In genomic region chr15:70523634-70524033, GRCh38 we compare ENCODE assay signal across 10 cellular contexts.
"Had no signal": no experiment of that assay in that cellular context is flagged by ENCODE, and none has a peak within 500 bp of the region (broad histone marks: within the 10 kb centered on the region; RNA-seq: fewer than 3 reads in every experiment).

No MANE protein-coding gene starts in this region.

- H3K27ac Mint-ChIP-seq: activated naive CD4-positive, alpha-beta T cell treated with anti-CD3 and anti-CD28 coated beads for 36 hours had no signal

- DNase-seq: activated CD4-positive, CD25-positive, alpha-beta regulatory T cell; activated naive CD4-positive, alpha-beta T cell treated with anti-CD3 and anti-CD28 coated beads for 36 hours; effector CD4-positive, alpha-beta T cell; kidney; left ventricle myocardium superior; mesendoderm; T-helper 2 cell; trophoblast cell had no signal

- H3K36me3 ChIP-seq: neural progenitor cell, pancreas had no signal

- H3K27ac ChIP-seq: neural progenitor cell, pancreas had no signal

- ATAC-seq: left ventricle myocardium superior, pancreas had no signal

- H3K9me3 Mint-ChIP-seq: activated naive CD4-positive, alpha-beta T cell treated with anti-CD3 and anti-CD28 coated beads for 36 hours; neural progenitor cell had no signal

- H3K9me3 ChIP-seq: pancreas had no signal

- H3K27me3 ChIP-seq: neural progenitor cell, pancreas had no signal

- H3K4me3 Mint-ChIP-seq: activated naive CD4-positive, alpha-beta T cell treated with anti-CD3 and anti-CD28 coated beads for 36 hours; neural progenitor cell had no signal

- H3K4me3 ChIP-seq: neural progenitor cell, pancreas had no signal

- H3K36me3 Mint-ChIP-seq: neural progenitor cell had no signal

- H3K4me1 ChIP-seq: neural progenitor cell, pancreas had no signal
